Comparison of ENCODE assay signal across 28 cellular contexts in the genomic region with DNA sequence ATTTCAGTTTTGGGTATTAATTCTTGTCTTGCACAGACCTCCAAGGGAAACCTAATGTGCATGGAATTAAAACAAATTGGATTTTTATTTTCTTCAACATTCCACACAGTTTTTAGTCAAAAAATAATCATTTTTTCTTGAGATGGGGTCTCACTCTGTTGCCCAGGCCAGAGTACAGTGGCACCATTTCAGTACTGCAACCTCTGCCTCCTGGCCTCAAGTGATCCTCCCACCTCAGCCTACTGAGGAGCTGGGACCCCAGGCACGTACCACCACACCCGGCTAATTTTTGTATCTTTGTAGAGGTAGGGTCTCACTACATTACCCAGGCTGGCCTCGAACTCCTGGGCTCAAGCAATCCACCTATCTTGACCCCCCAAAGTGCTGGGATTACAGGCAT.
"Had no signal": no experiment of that assay in that cellular context is flagged by ENCODE, and none has a peak within 500 bp of the region (broad histone marks: within the 10 kb centered on the region; RNA-seq: fewer than 3 reads in every experiment).

No MANE protein-coding gene starts in this region.

- H3K4me3 ChIP-seq: dorsolateral prefrontal cortex, esophagus muscularis mucosa, gastroesophageal sphincter, heart left ventricle, left lung, neural progenitor cell, psoas muscle, skin epidermis, spleen, testis, tibial artery, upper lobe of left lung had no signal

- H3K27me3 ChIP-seq: foreskin keratinocyte, neural progenitor cell, testis had no signal

- H3K4me1 ChIP-seq: foreskin keratinocyte, psoas muscle, testis had no signal

- ATAC-seq: foreskin keratinocyte; gastroesophageal sphincter; heart left ventricle; left cardiac atrium; left lung; naive thymus-derived CD4-positive, alpha-beta T cell; psoas muscle; right cardiac atrium; stimulated activated memory B cell treated with anti-CD40 and anti-IgM and Interleukin-4, amounts not matched to agents 10 μg/mL and 1 μg/mL and 100 μg/mL, for 72 hours; stimulated activated naive CD8-positive, alpha-beta T cell treated with anti-CD3 and anti-CD28 coated beads, Interleukin-15, Interleukin-2, amounts not matched to agents 100 U/mL and 50 U/mL, for 24 hours had no signal

- H3K9me3 ChIP-seq: esophagus muscularis mucosa, gastroesophageal sphincter, heart left ventricle, left lung, psoas muscle, spleen, testis, tibial artery, upper lobe of left lung had no signal

- FAIRE-seq: colon, islet of Langerhans, urothelium cell line had no signal

- H3K4me2 ChIP-seq: neural progenitor cell had no signal

- H3K27ac ChIP-seq: dorsolateral prefrontal cortex, esophagus muscularis mucosa, foreskin keratinocyte, gastroesophageal sphincter, heart left ventricle, left lung, neural progenitor cell, parathyroid adenoma, psoas muscle, skin epidermis, spleen, testis, tibial artery, upper lobe of left lung had no signal

- DNase-seq: dorsolateral prefrontal cortex; effector CD4-positive, alpha-beta T cell; foreskin keratinocyte; heart left ventricle; hippocampal formation; left cardiac atrium; left lung; mesendoderm; midbrain; naive thymus-derived CD4-positive, alpha-beta T cell; psoas muscle; right cardiac atrium; stimulated activated CD4-positive, alpha-beta T cell treated with anti-CD3 and anti-CD28 coated beads, Interleukin-4, amount 100 ng/mL, for 4 hours; stimulated activated naive CD8-positive, alpha-beta T cell treated with anti-CD3 and anti-CD28 coated beads, Interleukin-15, Interleukin-2, amounts not matched to agents 100 U/mL and 50 U/mL, for 24 hours; substantia nigra; testis; tibial artery; upper lobe of left lung had no signal

- H3K9ac ChIP-seq: neural progenitor cell, parathyroid adenoma had no signal

- H2AFZ ChIP-seq: neural progenitor cell, parathyroid adenoma had no signal

- H3K36me3 ChIP-seq: esophagus muscularis mucosa, gastroesophageal sphincter, heart left ventricle, left lung, neural progenitor cell, spleen, tibial artery, upper lobe of left lung had no signal
